1 cellular context compared by ENCODE assay signal in genomic region chr1:29849038-29849750, GRCh38.
TF ChIP-seq lines count a peak whose summit lies in the region.

No MANE protein-coding gene starts in this region.

TF ChIP-seq in K562, 482 proteins besides CTCF, POLR2A, EP300 and RAD21 (continued from another document):
- no peak for TF ChIP-seq HNRNPLL (IDR thresholded peaks at IDR 0.05; ENCODE audit: low read depth, low read length, poor library complexity, severe bottlenecking)
- TF ChIP-seq MBD1 (CRISPR knock-in tag; IDR thresholded peaks at IDR 0.05), result no peak
- TF ChIP-seq SRSF1 (IDR thresholded peaks at IDR 0.05; ENCODE audit: low read depth, low read length), result no peak
- no peak for TF ChIP-seq ZNF133 (CRISPR knock-in tag; IDR thresholded peaks at IDR 0.05)
- TF ChIP-seq SAP30 (IDR thresholded peaks at IDR 0.05; ENCODE audit: borderline replicate concordance, insufficient read depth, low read depth, low read length, poor library complexity, severe bottlenecking), result no peak
- TF ChIP-seq SMC3 (conservative IDR thresholded peaks at IDR 0.05; ENCODE audit: insufficient read depth, low read depth, low read length), result peak; percentile 61
- TF ChIP-seq ZFP91 (CRISPR knock-in tag; IDR thresholded peaks at IDR 0.05), result no peak
- no peak for TF ChIP-seq ZKSCAN8 (CRISPR knock-in tag; IDR thresholded peaks at IDR 0.05)
- TF ChIP-seq CHD7 (IDR thresholded peaks at IDR 0.05; ENCODE audit: low read depth, low read length), result no peak
- TF ChIP-seq PCBP1 (IDR thresholded peaks at IDR 0.05; ENCODE audit: low read depth, low read length, poor library complexity, severe bottlenecking), result no peak
- no peak for TF ChIP-seq HDAC8 (tag; IDR thresholded peaks at IDR 0.05)
- TF ChIP-seq ZFP1 (CRISPR knock-in tag; IDR thresholded peaks at IDR 0.05), result no peak
- 0 out of 2 replicates have a peak, but pooled peaks have one; percentile 30 for TF ChIP-seq ZNF518B (CRISPR knock-in tag; IDR thresholded peaks at IDR 0.05)
- no peak for TF ChIP-seq TRIM25 (IDR thresholded peaks at IDR 0.05; ENCODE audit: borderline replicate concordance)
- TF ChIP-seq ZNF76 (CRISPR knock-in tag; IDR thresholded peaks at IDR 0.05; ENCODE audit: borderline replicate concordance), result no peak
- TF ChIP-seq ATF7 (IDR thresholded peaks at IDR 0.05), result 0 out of 2 replicates have a peak, but pooled peaks have one; percentile 21
